In genomic region chr4:158949094-158949493, GRCh38 we compare ENCODE assay signal across 8 cellular contexts.
A peak's percentile ranks its signal among the peaks of the same experiment; 100 is the strongest.
DNase-seq lines count a peak whose midpoint lies in the region; ATAC-seq and TF ChIP-seq lines count a peak whose summit lies in the region.

No MANE protein-coding gene starts in this region.

- no peak overlapping the region for H4K91ac ChIP-seq in IMR-90 (ENCODE audit: insufficient read depth, low read depth, low read length)

- no peak overlapping the region for H2AK9ac ChIP-seq in IMR-90 (replicated peaks; ENCODE audit: low read depth, low read length, poor library complexity)

- DNase-seq in IMR-90 (peak; percentile 58), dedifferentiated amniotic fluid mesenchymal stem cell (ENCODE audit: extremely low spot score) (peak; percentile 19), mucosa of descending colon (no peak), GM19238 (ENCODE audit: insufficient read length, low spot score) (no peak), T-helper 2 cell (no peak), NCI-H1105 (lab: John Stamatoyannopoulos, UW) (no peak)

- H2BK20ac ChIP-seq in IMR-90 (ENCODE audit: low read depth, low read length), result no peak overlapping the region

- H3K4ac ChIP-seq in IMR-90 (ENCODE audit: low read depth, low read length), result no peak overlapping the region

- no peak overlapping the region for H2AK5ac ChIP-seq in IMR-90 (ENCODE audit: low read depth, low read length)

- ATAC-seq in GM18868 (IDR thresholded peaks at IDR 0.05; ENCODE audit: unreplicated experiment) (peak; percentile 64), IMR-90 (ENCODE audit: low read depth) (peak; percentile 32), mucosa of descending colon (peak; percentile 66), HG03175 (IDR thresholded peaks at IDR 0.05; ENCODE audit: unreplicated experiment) (no peak)

- no peak overlapping the region for H2AFZ ChIP-seq in IMR-90 (replicated peaks; ENCODE audit: low read length, poor library complexity)

- H3K4me3 ChIP-seq in IMR-90 (ENCODE audit: insufficient read depth, low read depth, low read length) (no peak overlapping the region), mucosa of descending colon (no peak overlapping the region)

- no peak overlapping the region for H3K14ac ChIP-seq in IMR-90 (replicated peaks; ENCODE audit: low read depth, low read length)

- H3K18ac ChIP-seq in IMR-90 (ENCODE audit: low read depth, low read length), result no peak overlapping the region

- no peak for TF ChIP-seq CTCF in IMR-90 (conservative IDR thresholded peaks at IDR 0.05; ENCODE audit: low read depth, low read length)
- no peak for TF ChIP-seq CTCF in mucosa of descending colon (IDR thresholded peaks at IDR 0.05)

- intact Hi-C loops in IMR-90 (cut with micrococcal nuclease) (no loop called here), mucosa of descending colon (cut with DNase I, micrococcal nuclease) (no loop called here)

- no peak overlapping the region for H4K5ac ChIP-seq in IMR-90 (ENCODE audit: low read depth, low read length)

- no peaks in the 10 kb centered on the region for H3K9me1 ChIP-seq in IMR-90 (ENCODE audit: insufficient read depth, low read length)

- dilution Hi-C loops in IMR-90 (cut with HindIII; ENCODE audit: low sequenced_read_pairs, unreplicated experiment), result no loop called here

- no peak overlapping the region for H2BK5ac ChIP-seq in IMR-90 (ENCODE audit: low read depth, low read length, poor library complexity, severe bottlenecking)

- CTCF ChIA-PET in IMR-90 (lab: Yijun Ruan, JAX), result interaction anchor here (1.3 kb wide), 1 partner anchor 8 kb away, joined by 3 read pairs; no protein-coding TSS in a partner anchor

- H3K9ac ChIP-seq in IMR-90 (ENCODE audit: low read depth, low read length), result no peak overlapping the region

- H4K20me1 ChIP-seq in IMR-90 (ENCODE audit: insufficient read depth, low read length), result no peaks in the 10 kb centered on the region

- TF ChIP-seq POLR2A in IMR-90 (IDR thresholded peaks at IDR 0.05; ENCODE audit: low read depth, low read length), result no peak

- no TSS peak for BruUV-seq in IMR-90 (replicated peaks; lab: Mats Ljungman, UMichigan)

- H3K36me3 ChIP-seq in IMR-90 (ENCODE audit: control insufficient read depth, insufficient read depth, low read length) (no peaks in the 10 kb centered on the region), mucosa of descending colon (ENCODE audit: low read depth) (no peaks in the 10 kb centered on the region)

- no peak overlapping the region for H3K27ac ChIP-seq in IMR-90 (ENCODE audit: insufficient read depth, low read length)

- in situ Hi-C loops in IMR-90 (cut with MboI; ENCODE audit: low sequenced_read_pairs), result no loop called here

- H3K9me3 ChIP-seq in IMR-90 (ENCODE audit: control insufficient read depth, insufficient read depth, low read length) (peaks cover 10% of the 10 kb centered on the region), mucosa of descending colon (peaks cover 12% of the 10 kb centered on the region)

- H3K27me3 ChIP-seq in IMR-90 (ENCODE audit: control insufficient read depth, insufficient read depth, low read length), result no peaks in the 10 kb centered on the region

- no peak overlapping the region; the same call in 1 of the 2 replicates for H3K4me2 ChIP-seq in IMR-90 (ENCODE audit: low read depth, low read length)

- no peak for TF ChIP-seq RAD21 in IMR-90 (IDR thresholded peaks at IDR 0.05; ENCODE audit: low read length)

- no peaks in the 10 kb centered on the region for H3K4me1 ChIP-seq in IMR-90 (ENCODE audit: control insufficient read depth, insufficient read depth, low read length)
- H3K4me1 ChIP-seq in mucosa of descending colon (ENCODE audit: low read depth), result no peaks in the 10 kb centered on the region

- POLR2A ChIA-PET in IMR-90 (lab: Charles Lee; ENCODE audit: unreplicated experiment), result no interaction called here

- no peaks in the 10 kb centered on the region for H3K79me1 ChIP-seq in IMR-90 (ENCODE audit: low read depth in 1 of 2, low read length in 2 of 2)

- H3K23ac ChIP-seq in IMR-90 (ENCODE audit: low read depth, low read length), result no peak overlapping the region

- no peak overlapping the region for H3K56ac ChIP-seq in IMR-90 (ENCODE audit: extremely low read depth, insufficient read depth, low read length)

- no peak overlapping the region for H4K8ac ChIP-seq in IMR-90 (ENCODE audit: low read depth in 2 of 2, low read length in 2 of 2)

- no peak overlapping the region for H2BK120ac ChIP-seq in IMR-90 (ENCODE audit: low read depth, low read length)

- H2BK15ac ChIP-seq in IMR-90 (ENCODE audit: low read depth, low read length), result no peak overlapping the region

TF ChIP-seq in IMR-90, 13 proteins besides CTCF, POLR2A, EP300 and RAD21:
- TF ChIP-seq RFX5 (IDR thresholded peaks at IDR 0.05; ENCODE audit: low read depth, low read length), result no peak
- TF ChIP-seq, protein P1, sequence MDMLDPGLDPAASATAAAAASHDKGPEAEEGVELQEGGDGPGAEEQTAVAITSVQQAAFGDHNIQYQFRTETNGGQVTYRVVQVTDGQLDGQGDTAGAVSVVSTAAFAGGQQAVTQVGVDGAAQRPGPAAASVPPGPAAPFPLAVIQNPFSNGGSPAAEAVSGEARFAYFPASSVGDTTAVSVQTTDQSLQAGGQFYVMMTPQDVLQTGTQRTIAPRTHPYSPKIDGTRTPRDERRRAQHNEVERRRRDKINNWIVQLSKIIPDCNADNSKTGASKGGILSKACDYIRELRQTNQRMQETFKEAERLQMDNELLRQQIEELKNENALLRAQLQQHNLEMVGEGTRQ (IDR thresholded peaks at IDR 0.05; ENCODE audit: low read depth, low read length), result no peak
- no peak for TF ChIP-seq CHD1 (IDR thresholded peaks at IDR 0.05; ENCODE audit: low read depth, low read length)
- TF ChIP-seq MAFK (IDR thresholded peaks at IDR 0.05; ENCODE audit: low read depth, low read length), result no peak
- TF ChIP-seq FOS (IDR thresholded peaks at IDR 0.05; ENCODE audit: low read depth, low read length), result no peak; the same call in 1 of the 2 replicates
- no peak for TF ChIP-seq CEBPB (IDR thresholded peaks at IDR 0.05; ENCODE audit: low read depth, low read length)
- TF ChIP-seq ELK1 (IDR thresholded peaks at IDR 0.05; ENCODE audit: borderline replicate concordance, low read depth, low read length), result no peak

Comparison
In these comparisons a context has a peak if more than half of its experiments do, and no peak if none do; other contexts are left out.
1. DNase-seq: peak in IMR-90 (single experiment) and dedifferentiated amniotic fluid mesenchymal stem cell (single experiment); none in mucosa of descending colon (0 of 3), GM19238 (single experiment), T-helper 2 cell (0 of 5) and NCI-H1105 (single experiment).